ENCODE assay signal across 28 cellular contexts in genomic region chrX:133120406-133120805, GRCh38. TPM values are rescaled to one million over a fixed set of nuclear protein-coding genes. Genes with fewer than 3 reads are reported as not detected.
DNase-seq lines count a peak whose midpoint lies in the region; ATAC-seq and TF ChIP-seq lines count a peak whose summit lies in the region.
"Had no signal": no experiment of that assay in that cellular context is flagged by ENCODE, and none has a peak within 500 bp of the region (broad histone marks: within the 10 kb centered on the region; RNA-seq: fewer than 3 reads in every experiment).

No MANE protein-coding gene starts in this region.

- H3K9me3 ChIP-seq in SK-N-SH, result no peaks in the 10 kb centered on the region
- no peaks in the 10 kb centered on the region for H3K9me3 ChIP-seq in neural cell (ENCODE audit: low read length)
- H3K9me3 ChIP-seq in right lobe of liver, result no peaks in the 10 kb centered on the region
- H3K9me3 ChIP-seq: BE2C, BLaER1 had no signal

- H3K36me3 ChIP-seq in SK-N-SH (replicated peaks in 1 of 2; ENCODE audit: control insufficient read depth in 1 of 2, insufficient read depth in 2 of 2, low read length in 1 of 2) (no peaks in the 10 kb centered on the region), neural cell (ENCODE audit: insufficient read depth, low read length) (no peaks in the 10 kb centered on the region), right lobe of liver (no peaks in the 10 kb centered on the region)
- H3K36me3 ChIP-seq: BE2C, BLaER1 had no signal

- no peaks in the 10 kb centered on the region for H3K27me3 ChIP-seq in SK-N-SH (ENCODE audit: insufficient read depth)
- no peaks in the 10 kb centered on the region for H3K27me3 ChIP-seq in neural cell (ENCODE audit: insufficient read depth, low read depth, low read length)
- H3K27me3 ChIP-seq in right lobe of liver, result peaks cover 0 to 5% of the 10 kb centered on the region in 2 donors
- H3K27me3 ChIP-seq: BE2C had no signal

- DNase-seq in SK-N-SH (no peak), NCI-H2227 treated with DMSO at 0.1 percent for 48 hours (lab: John Stamatoyannopoulos, UW) (peak; percentile 12), right lobe of liver (no peak), OCI-M2 (lab: John Stamatoyannopoulos, UW; ENCODE audit: unreplicated experiment) (no peak)
- DNase-seq: ACHN; BE2C; C1 segment of cervical spinal cord; CD4-positive, alpha-beta memory T cell; CD4-positive, CD25-positive, alpha-beta regulatory T cell; CD8-positive, alpha-beta memory T cell; COR-L47; DMS 273 treated with DMSO at 0.1 percent for 48 hours; DMS153; DMS53; DMS79; DND-41; EL; GDM1 had no signal

- CTCF ChIA-PET in SK-N-SH (lab: Yijun Ruan, JAX), result interaction anchor here (1.4 kb wide), 1 partner anchor 115 kb away, joined by 4 read pairs; no protein-coding TSS in a partner anchor

- TF ChIP-seq RAD21 in SK-N-SH (IDR thresholded peaks at IDR 0.05; ENCODE audit: low read length) (no peak), neural cell (conservative IDR thresholded peaks at IDR 0.05) (no peak)

- ATAC-seq in SK-N-SH treated with all-trans-retinoic acid at 6 μM for 48 hours, result no peak
- no peak for ATAC-seq in right lobe of liver
- ATAC-seq: GM12878 had no signal

- POLR2A ChIA-PET in SK-N-SH (lab: Yijun Ruan, JAX), result no interaction called here

- TF ChIP-seq POLR2A in right lobe of liver (IDR thresholded peaks at IDR 0.05), result no peak

- H3K9ac ChIP-seq in SK-N-SH, result no peak overlapping the region
- peak overlapping the region; percentile 12 for H3K9ac ChIP-seq in neural cell (ENCODE audit: low read length)
- H3K9ac ChIP-seq: BLaER1 had no signal

- WGBS in SK-N-SH (ENCODE audit: low lambda C conversion rate), result 20% methylated on average over 5 of the region's 5 CpGs
- WGBS in right lobe of liver (ENCODE audit: insufficient coverage, low coverage, low lambda C conversion rate, missing lambda C conversion rate), result 57% methylated on average over 5 of the region's 5 CpGs

- H4K20me1 ChIP-seq in SK-N-SH (ENCODE audit: insufficient read depth) (no peaks in the 10 kb centered on the region), neural cell (ENCODE audit: insufficient read depth) (no peaks in the 10 kb centered on the region)
- H4K20me1 ChIP-seq: BLaER1 had no signal

- TF ChIP-seq CTCF in SK-N-SH (IDR thresholded peaks at IDR 0.05) (no peak), neural cell (IDR thresholded peaks at IDR 0.05; ENCODE audit: poor library complexity, severe bottlenecking) (no peak), right lobe of liver (IDR thresholded peaks at IDR 0.05) (no peak)

- H3F3A ChIP-seq in SK-N-SH (replicated peaks; ENCODE audit: insufficient read depth), result no peaks in the 10 kb centered on the region
- H3F3A ChIP-seq in neural cell (ENCODE audit: insufficient read depth, low read length, poor library complexity, severe bottlenecking), result peaks cover 4% of the 10 kb centered on the region

- intact Hi-C loops in right lobe of liver (cut with DNase I), result no loop called here

- no peak for TF ChIP-seq EP300 in SK-N-SH (IDR thresholded peaks at IDR 0.05; ENCODE audit: borderline replicate concordance in 1 of 2, low read depth in 1 of 2, low read length in 1 of 2)
- peak; percentile 96 for TF ChIP-seq EP300 in neural cell (conservative IDR thresholded peaks at IDR 0.05; ENCODE audit: poor library complexity, severe bottlenecking)

- H3K4me2 ChIP-seq in SK-N-SH (no peak overlapping the region), neural cell (ENCODE audit: low read length) (no peak overlapping the region)
- H3K4me2 ChIP-seq: BLaER1 had no signal

- H3K79me2 ChIP-seq in SK-N-SH (ENCODE audit: insufficient read depth), result no peaks in the 10 kb centered on the region
- no peaks in the 10 kb centered on the region for H3K79me2 ChIP-seq in neural cell (replicated peaks; ENCODE audit: insufficient read depth, low read length)

- H3K4me3 ChIP-seq in SK-N-SH (ENCODE audit: low read depth in 2 of 2, low read length in 1 of 2) (no peak overlapping the region), neural cell (ENCODE audit: low read length) (no peak overlapping the region), right lobe of liver (no peak overlapping the region)
- H3K4me3 ChIP-seq: BLaER1, GM12878 had no signal

- no peaks in the 10 kb centered on the region for H3K9me2 ChIP-seq in SK-N-SH
- no peaks in the 10 kb centered on the region for H3K9me2 ChIP-seq in neural cell (ENCODE audit: insufficient read depth, low read length)

- H2AFZ ChIP-seq in SK-N-SH (ENCODE audit: low read depth), result no peak overlapping the region
- no peak overlapping the region for H2AFZ ChIP-seq in neural cell (ENCODE audit: low read depth, low read length)

- H3K4me1 ChIP-seq in SK-N-SH (ENCODE audit: control insufficient read depth in 1 of 2, insufficient read depth in 2 of 2, low read depth in 1 of 2, low read length in 1 of 2), result no peaks in the 10 kb centered on the region; a peak in 1 of 4 replicates
- no peaks in the 10 kb centered on the region for H3K4me1 ChIP-seq in right lobe of liver
- H3K4me1 ChIP-seq: BE2C, BLaER1 had no signal

- H3K27ac ChIP-seq in SK-N-SH (ENCODE audit: low read depth in 2 of 2, low read length in 1 of 2), result no peak overlapping the region
- peak overlapping the region; percentile 69 for H3K27ac ChIP-seq in neural cell (ENCODE audit: low read length)
- H3K27ac ChIP-seq in right lobe of liver, result no peak overlapping the region
- H3K27ac ChIP-seq: 22Rv1, BLaER1 had no signal

TF ChIP-seq in SK-N-SH treated with all-trans-retinoic acid at 6 μM for 48 hours, 23 proteins besides CTCF, POLR2A, EP300 and RAD21:
- TF ChIP-seq ZNF70 (CRISPR knock-in tag; IDR thresholded peaks at IDR 0.05), result peak; percentile 31; the same call in 1 of the 2 replicates
- TF ChIP-seq CSRNP3 (CRISPR knock-in tag; IDR thresholded peaks at IDR 0.05), result no peak

TF ChIP-seq in SK-N-SH, 30 proteins besides CTCF, POLR2A, EP300 and RAD21:
- TF ChIP-seq TAF1 (IDR thresholded peaks at IDR 0.05; ENCODE audit: borderline replicate concordance, low read depth, low read length) (no peak), GABPA (IDR thresholded peaks at IDR 0.05; ENCODE audit: low read depth) (no peak), IRF3 (IDR thresholded peaks at IDR 0.05; ENCODE audit: low read depth, low read length) (no peak), TCF12 (IDR thresholded peaks at IDR 0.05) (no peak)

TF ChIP-seq in neural cell, 6 proteins besides CTCF, POLR2A, EP300 and RAD21:
- TF ChIP-seq POLR2AphosphoS5 (IDR thresholded peaks at IDR 0.05), result peak; percentile 63
- no peak for TF ChIP-seq MXI1 (conservative IDR thresholded peaks at IDR 0.05; ENCODE audit: poor library complexity, severe bottlenecking)
- TF ChIP-seq TAF1 (IDR thresholded peaks at IDR 0.05; ENCODE audit: low read depth), result no peak
TF ChIP-seq in neural cell: peak in this region for 1.

RNA-seq across cellular contexts. Expression of gene USP26, which starts 23.5 kb away (rescaled TPM):
- not detected in 2 replicates for polyA plus RNA-seq in SK-N-SH (2012; rRNA removed)
- polyA plus RNA-seq in SK-N-SH (2012; cell fraction: cytosol; rRNA removed), result under 0.01 TPM in 1 of 2 replicates, not detected in the other
- not detected in 2 replicates for polyA plus RNA-seq in SK-N-SH (2012; cell fraction: nucleus; rRNA removed)
- not detected in 2 replicates for polyA plus RNA-seq in neural cell
- polyA minus RNA-seq in neural cell, result not detected in 2 replicates
- total RNA-seq in right lobe of liver, result not detected
- total RNA-seq: A172; A673; CD4-positive, alpha-beta memory T cell; CD4-positive, CD25-positive, alpha-beta regulatory T cell; CD8-positive, alpha-beta memory T cell; Daoy; GM12878 had no signal
- polyA plus RNA-seq: AG04450; CD14-positive monocyte; CD4-positive, alpha-beta memory T cell; CD4-positive, CD25-positive, alpha-beta regulatory T cell; CD8-positive, alpha-beta memory T cell; GM12878 had no signal
